ENCODE assay signal across 8 cellular contexts in the genomic region with DNA sequence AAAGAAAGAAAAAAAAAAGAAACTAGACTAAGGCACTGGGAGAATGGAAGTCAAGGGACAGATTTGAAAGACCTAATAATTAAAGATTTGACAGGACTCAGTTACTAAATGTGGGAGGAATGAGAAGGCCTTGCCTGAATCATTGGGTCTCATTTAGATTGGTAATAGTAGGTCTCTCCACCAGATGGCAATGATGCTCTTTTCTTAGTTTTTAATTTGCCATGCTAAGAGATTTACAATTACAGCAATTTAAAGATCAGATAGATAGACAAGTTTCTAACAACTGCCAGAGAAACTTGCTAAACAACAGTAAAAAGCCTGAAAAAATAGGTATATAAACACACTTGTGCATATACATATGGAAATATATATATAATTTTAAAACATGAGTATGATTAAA. TPM values are rescaled to one million over a fixed set of nuclear protein-coding genes. Genes with fewer than 3 reads are reported as not detected.
DNase-seq lines count a peak whose midpoint lies in the region; ATAC-seq and TF ChIP-seq lines count a peak whose summit lies in the region.

No MANE protein-coding gene starts in this region.

- H3K4me2 ChIP-seq in OCI-LY3 (ENCODE audit: low read length) (no peak overlapping the region), parathyroid adenoma (ENCODE audit: low read length) (no peak overlapping the region)

- H3K4me1 ChIP-seq in OCI-LY3 (ENCODE audit: low read length) = peaks cover 7% of the 10 kb centered on the region
- no peaks in the 10 kb centered on the region for H3K4me1 ChIP-seq in parathyroid adenoma

- no peak overlapping the region for H3K27ac ChIP-seq in OCI-LY3 (ENCODE audit: low read length)
- H3K27ac ChIP-seq in parathyroid adenoma = no peak overlapping the region

- ATAC-seq in esophagus mucosa = peak; percentile 63
- ATAC-seq in HG03457 (IDR thresholded peaks at IDR 0.05; ENCODE audit: unreplicated experiment) = no peak
- no peak for ATAC-seq in HG02970 (IDR thresholded peaks at IDR 0.05; ENCODE audit: low FRiP score, unreplicated experiment)

- H3K9ac ChIP-seq in OCI-LY3 (ENCODE audit: low read length) = no peak overlapping the region
- H3K9ac ChIP-seq in parathyroid adenoma = no peak overlapping the region

- H3K79me2 ChIP-seq in OCI-LY3 (ENCODE audit: low read length) (no peaks in the 10 kb centered on the region), parathyroid adenoma (no peaks in the 10 kb centered on the region)

- no peaks in the 10 kb centered on the region for H3K36me3 ChIP-seq in OCI-LY3 (replicated peaks; ENCODE audit: low read depth, low read length)
- H3K36me3 ChIP-seq in parathyroid adenoma (ENCODE audit: control insufficient read depth, insufficient read depth, low read length) = no peaks in the 10 kb centered on the region

- no peaks in the 10 kb centered on the region for H3K9me3 ChIP-seq in OCI-LY3 (ENCODE audit: insufficient read depth, low read length)
- no peaks in the 10 kb centered on the region for H3K9me3 ChIP-seq in parathyroid adenoma (ENCODE audit: control insufficient read depth, low read length)

- DNase-seq in AG08396 (ENCODE audit: low spot score) (peak; percentile 26), epidermal melanocyte (ENCODE audit: insufficient read length, low spot score) (no peak)

- H3K4me3 ChIP-seq in OCI-LY3 (ENCODE audit: low read length) = no peak overlapping the region
- no peak overlapping the region for H3K4me3 ChIP-seq in parathyroid adenoma (ENCODE audit: low read depth, low read length)

- H3K27me3 ChIP-seq in OCI-LY3 (ENCODE audit: low read depth, low read length) (no peaks in the 10 kb centered on the region), parathyroid adenoma (ENCODE audit: control insufficient read depth, insufficient read depth, low read length) (no peaks in the 10 kb centered on the region)

- no peak overlapping the region for H2AFZ ChIP-seq in OCI-LY3 (ENCODE audit: low read depth, low read length)
- no peak overlapping the region for H2AFZ ChIP-seq in parathyroid adenoma

- H4K20me1 ChIP-seq in OCI-LY3 (ENCODE audit: insufficient read depth, low read length) = no peaks in the 10 kb centered on the region

- TF ChIP-seq CTCF in GM12873 (IDR thresholded peaks at IDR 0.05; ENCODE audit: insufficient read depth, low read depth, low read length, missing control alignments) (peak; percentile 43), OCI-LY3 (IDR thresholded peaks at IDR 0.05; ENCODE audit: low read depth, low read length) (peak; percentile 62), parathyroid adenoma (IDR thresholded peaks at IDR 0.05) (peak; percentile 80)

RNA-seq across cellular contexts. Expression of gene CRIPT, which starts 15.3 kb away (rescaled TPM):
- 7.7 TPM for total RNA-seq in esophagus mucosa

RNA-seq across cellular contexts. Expression of gene PIGF, which starts 15.5 kb away (rescaled TPM):
- total RNA-seq in esophagus mucosa = 15.7 TPM
